Comparison of ENCODE assay signal across 8 cellular contexts in the genomic region with DNA sequence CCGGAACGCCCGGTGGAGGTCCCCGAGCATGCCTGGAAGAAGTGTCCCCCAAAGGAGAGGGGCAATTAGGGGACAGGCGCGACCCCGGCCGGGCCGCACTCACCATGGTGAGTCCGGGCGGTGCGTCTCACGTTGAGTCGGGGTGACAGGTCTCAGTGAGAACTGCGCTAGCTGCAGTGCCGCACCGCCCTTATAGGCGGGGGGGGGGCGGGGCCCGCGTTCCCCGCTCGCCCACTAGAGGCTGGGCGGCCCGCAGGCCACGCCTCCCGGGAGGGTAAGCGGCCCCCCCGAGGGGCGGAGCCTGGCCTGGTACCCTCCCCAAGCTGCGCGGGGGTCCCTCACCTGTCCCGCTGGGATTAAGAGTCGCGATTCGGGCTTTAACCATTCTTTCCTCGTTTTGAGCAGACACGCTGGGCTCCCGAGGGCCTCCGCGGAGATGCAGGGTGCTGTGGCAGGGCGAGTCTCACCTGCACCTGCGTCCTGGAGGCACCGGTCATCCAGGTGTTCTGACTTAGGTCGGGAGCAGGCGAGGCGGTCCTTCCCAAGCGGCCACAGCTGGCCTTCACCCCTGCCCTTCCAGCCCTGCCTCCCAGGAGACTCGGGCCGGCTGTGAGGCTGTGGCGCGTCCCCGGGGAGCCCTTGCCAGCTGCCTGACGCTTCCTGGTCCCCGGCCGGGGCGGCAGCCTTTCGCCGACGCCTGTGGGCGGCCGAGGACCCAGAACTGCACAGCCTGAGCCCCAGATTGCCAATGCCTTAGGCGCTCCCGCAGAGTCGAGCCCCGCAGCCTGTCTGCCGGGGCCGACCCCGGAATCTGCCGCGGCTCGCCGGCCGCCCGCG. TPM values are rescaled to one million over a fixed set of nuclear protein-coding genes. Genes with fewer than 3 reads are reported as not detected.
A peak's percentile ranks its signal among the peaks of the same experiment; 100 is the strongest.
DNase-seq lines count a peak whose midpoint lies in the region; ATAC-seq, FAIRE-seq and TF ChIP-seq lines count a peak whose summit lies in the region.

A gene (minus strand): TSS at position 166 of the 837 bp plus-strand sequence. CDS start 60 bp downstream, at position 106.

- H3K9me2 ChIP-seq in DOHH2 (replicated peaks; ENCODE audit: control insufficient read depth, low read length): no peaks in the 10 kb centered on the region

- no peak for FAIRE-seq in frontal cortex (lab: Jason Lieb, UNC)

- H3K27ac ChIP-seq in DOHH2 (ENCODE audit: low read depth, low read length) (peak within 1 kb of the TSS; percentile 62), neutrophil (peak within 1 kb of the TSS; percentile 95), substantia nigra (ENCODE audit: low read depth, low read length, poor library complexity, severe bottlenecking) (peak within 1 kb of the TSS; percentile 66)

- H3K4me3 ChIP-seq in DOHH2 (ENCODE audit: low read length): peak within 1 kb of the TSS; percentile 83
- H3K4me3 ChIP-seq in neutrophil (ENCODE audit: low read depth in 1 of 2, low read length in 1 of 2): peak within 1 kb of the TSS; percentile 96 to 99

- peaks cover 7% of the 10 kb centered on the region; the same call in 1 of the 2 replicates for H4K20me1 ChIP-seq in DOHH2 (ENCODE audit: control insufficient read depth, insufficient read depth, low read depth, low read length)

- TF ChIP-seq CTCF in DOHH2 (IDR thresholded peaks at IDR 0.05; ENCODE audit: low read depth, low read length, poor library complexity, severe bottlenecking) (no peak), neutrophil (IDR thresholded peaks at IDR 0.05) (peak; percentile 59)

- peaks cover 36% of the 10 kb centered on the region for H3K36me3 ChIP-seq in DOHH2 (ENCODE audit: control insufficient read depth, low read length)
- peaks cover 31% of the 10 kb centered on the region for H3K36me3 ChIP-seq in neutrophil

- H3F3A ChIP-seq in DOHH2 (ENCODE audit: control insufficient read depth, insufficient read depth): peaks cover 24% of the 10 kb centered on the region

- H3K4me2 ChIP-seq in DOHH2 (ENCODE audit: low read length): peak within 1 kb of the TSS; percentile 97

- H3K4me1 ChIP-seq in DOHH2 (ENCODE audit: control insufficient read depth, low read length): peaks cover 55% of the 10 kb centered on the region
- H3K4me1 ChIP-seq in neutrophil (ENCODE audit: control insufficient read depth in 1 of 2, insufficient read depth in 1 of 2, low read depth in 1 of 2, low read length in 1 of 2): peaks cover 61 to 62% of the 10 kb centered on the region in 2 experiments

- DNase-seq in Kasumi-1 (lab: John Stamatoyannopoulos, UW): peak; percentile 2 to 9
- DNase-seq in SK-MEL-5 (ENCODE audit: low read depth, low spot score): peak; percentile 51
- peak; percentile 85 for DNase-seq in activated gamma-delta T cell treated with anti-CD3 and anti-CD28 coated beads, Interleukin-2, amount 50 U/mL, for 16 hours (ENCODE audit: low read depth)
- DNase-seq in frontal cortex (ENCODE audit: low spot score in 2 of 2): peak; percentile 90 to 97
- peak in 48 of 49 donors; percentile 18 to 93 (median 68) for DNase-seq in substantia nigra (lab: John Stamatoyannopoulos, UW)

- ATAC-seq in GM21723 (IDR thresholded peaks at IDR 0.05; ENCODE audit: unreplicated experiment): peak; percentile 55

- in situ Hi-C loops in SK-MEL-5 (cut with HindIII; ENCODE audit: low pct_unique_long_range_greater_than_20kb, low sequenced_read_pairs): no loop called here

- H3K79me2 ChIP-seq in DOHH2 (ENCODE audit: control insufficient read depth, low read length): peaks cover 38% of the 10 kb centered on the region

- no peaks in the 10 kb centered on the region for H3K9me3 ChIP-seq in DOHH2 (ENCODE audit: control insufficient read depth, insufficient read depth, low read length)
- H3K9me3 ChIP-seq in neutrophil: no peaks in the 10 kb centered on the region

- H3K27me3 ChIP-seq in DOHH2 (ENCODE audit: control insufficient read depth, low read length): peaks cover 6% of the 10 kb centered on the region
- H3K27me3 ChIP-seq in neutrophil: no peaks in the 10 kb centered on the region

RNA-seq across cellular contexts. Expression of the gene that starts here (rescaled TPM):
- 1.4 TPM in 1 of 2 replicates, not detected in the other for total RNA-seq in SK-MEL-5 (2014; rRNA removed; shearing (Covaris generic))
- 0.12 and 0.15 TPM in 2 replicates for polyA plus RNA-seq in SK-MEL-5 (2015; cell fraction: cytosol; rRNA removed)
- 0.37 TPM in 1 of 2 replicates, not detected in the other for polyA plus RNA-seq in SK-MEL-5 (2015; cell fraction: nucleus; rRNA removed)
- 2.0 TPM for total RNA-seq in frontal cortex

Comparison
In these comparisons a context has a peak if more than half of its experiments do, and no peak if none do; other contexts are left out.
1. Peak in every context shown above with its lines: DNase-seq, ATAC-seq, H3K4me3 ChIP-seq and H3K27ac ChIP-seq.
2. DNase-seq: peak in every context shown above with its lines; median percentile 94 in frontal cortex; 85 in activated gamma-delta T cell treated with anti-CD3 and anti-CD28 coated beads, Interleukin-2, amount 50 U/mL, for 16 hours; 68 in substantia nigra; 51 in SK-MEL-5; 6 in Kasumi-1.